Comparison of ENCODE assay signal across 9 cellular contexts in genomic region chr5:145825751-145826180, GRCh38. TPM values are rescaled to one million over a fixed set of nuclear protein-coding genes. Genes with fewer than 3 reads are reported as not detected.
DNase-seq lines count a peak whose midpoint lies in the region; ATAC-seq, FAIRE-seq and TF ChIP-seq lines count a peak whose summit lies in the region.
"Had no signal": no experiment of that assay in that cellular context is flagged by ENCODE, and none has a peak within 500 bp of the region (broad histone marks: within the 10 kb centered on the region; RNA-seq: fewer than 3 reads in every experiment).

No MANE protein-coding gene starts in this region.

- H3K27ac Mint-ChIP-seq in activated B cell treated with CpG ODN at 0.5 μM for 24 hours = no peak overlapping the region

- H4K20me1 ChIP-seq in HCT116 (ENCODE audit: insufficient read depth) = no peaks in the 10 kb centered on the region

- H3K4me3 ChIP-seq in HCT116 (replicated peaks in 1 of 2; ENCODE audit: low read depth in 1 of 2, low read length in 2 of 2) = no peak overlapping the region

- intact Hi-C loops in HCT116 (cut with micrococcal nuclease) = loop anchor here (2.0 to 5.0 kb wide), 4 partner anchors 125 to 1623 kb away; no protein-coding TSS in a partner anchor
- intact Hi-C loops in activated B cell treated with CpG ODN at 0.5 μM for 24 hours (cut with micrococcal nuclease) = loop anchor here (1.0 to 5.0 kb wide), 4 partner anchors 128 to 1622 kb away; no protein-coding TSS in a partner anchor

- CTCF ChIA-PET in HCT116 (lab: Charles Lee) = interaction anchor here (0.6 to 3.1 kb wide), 14 partner anchors 9 to 1622 kb away, joined by 3 to 18 read pairs (median 4); partner anchors contain the start of gene PRELID2
- CTCF ChIA-PET in activated B cell treated with CpG ODN at 0.5 μM for 24 hours (lab: Charles Lee) = interaction anchor here (0.9 to 2.6 kb wide), 9 partner anchors 9 to 1622 kb away, joined by 3 to 23 read pairs (median 3); partner anchors contain the start of gene PRELID2

- no peaks in the 10 kb centered on the region for H3K36me3 ChIP-seq in HCT116 (ENCODE audit: control insufficient read depth in 1 of 2, insufficient read depth in 2 of 2, low read length in 2 of 2)

- H3K4me2 ChIP-seq in HCT116 (ENCODE audit: low read length) = no peak overlapping the region

- H3K4me1 Mint-ChIP-seq in activated B cell treated with CpG ODN at 0.5 μM for 24 hours = no peaks in the 10 kb centered on the region

- H3K27ac ChIP-seq in HCT116 (ENCODE audit: low read depth, low read length) = no peak overlapping the region

- no TSS peak for BruUV-seq in HCT116 (replicated peaks; lab: Mats Ljungman, UMichigan)

- no peaks in the 10 kb centered on the region for H3K27me3 ChIP-seq in HCT116 (ENCODE audit: insufficient read depth, low read length)

- POLR2A ChIA-PET in HCT116 (lab: Charles Lee) = no interaction called here
- POLR2A ChIA-PET in activated B cell treated with CpG ODN at 0.5 μM for 24 hours (lab: Charles Lee) = no interaction called here

- peak; percentile 78 for ATAC-seq in HCT116
- peak; percentile 31 for ATAC-seq in activated B cell treated with CpG ODN at 0.5 μM for 24 hours (ENCODE audit: low read depth)
- ATAC-seq in HG03139 (IDR thresholded peaks at IDR 0.05; ENCODE audit: unreplicated experiment) = no peak

- no peak for TF ChIP-seq POLR2A in HCT116 (IDR thresholded peaks at IDR 0.05; ENCODE audit: borderline replicate concordance, extremely low read depth, insufficient read depth, insufficient read length)

- TF ChIP-seq CTCF in HCT116 (IDR thresholded peaks at IDR 0.05 in 2 of 3, conservative IDR thresholded peaks at IDR 0.05 in 1 of 3; ENCODE audit: borderline replicate concordance in 1 of 3, insufficient read depth in 1 of 3, low read depth in 2 of 3, low read length in 2 of 3) (peak; percentile 69 to 98 (median 89)), activated B cell treated with CpG ODN at 0.5 μM for 24 hours (IDR thresholded peaks at IDR 0.05) (peak; percentile 58)

- H3K79me2 ChIP-seq in HCT116 (ENCODE audit: insufficient read depth, low read length) = peaks cover 7% of the 10 kb centered on the region; the same call in 1 of the 2 replicates

- peaks cover 7 to 10% of the 10 kb centered on the region in 2 experiments for H3K4me1 ChIP-seq in HCT116 (ENCODE audit: control insufficient read depth in 1 of 2, insufficient read depth in 2 of 2, low read length in 2 of 2)

- no peaks in the 10 kb centered on the region for H3K9me3 Mint-ChIP-seq in activated B cell treated with CpG ODN at 0.5 μM for 24 hours

- no peak overlapping the region for H2AFZ ChIP-seq in HCT116 (ENCODE audit: low read depth, low read length, poor library complexity, severe bottlenecking)

- H3K36me3 Mint-ChIP-seq in activated B cell treated with CpG ODN at 0.5 μM for 24 hours (ENCODE audit: low read depth) = no peaks in the 10 kb centered on the region

- no peak overlapping the region for H3K9ac ChIP-seq in HCT116 (ENCODE audit: low read length)

- no peaks in the 10 kb centered on the region for H3K27me3 Mint-ChIP-seq in activated B cell treated with CpG ODN at 0.5 μM for 24 hours

- H3K9me3 ChIP-seq in HCT116 (ENCODE audit: control insufficient read depth in 1 of 2, insufficient read depth in 1 of 2, low read depth in 1 of 2, low read length in 2 of 2) = no peaks in the 10 kb centered on the region

- TF ChIP-seq RAD21 in HCT116 (IDR thresholded peaks at IDR 0.05; ENCODE audit: low read depth) = peak; percentile 73

- DNase-seq in NCI-H2081 (lab: John Stamatoyannopoulos, UW) (peak; percentile 44 to 47), NCI-H2081 treated with DMSO at 0.1 percent for 48 hours (lab: John Stamatoyannopoulos, UW) (no peak), HCT116 (ENCODE audit: low read depth, low spot score) (peak; percentile 39), NCI-H2029 treated with DMSO at 0.1 percent for 48 hours (lab: John Stamatoyannopoulos, UW) (peak; percentile 57), activated B cell treated with CpG ODN at 0.5 μM for 24 hours (no peak), iris pigment epithelial cell (ENCODE audit: low read depth) (peak; percentile 69), urothelium cell line (ENCODE audit: low spot score) (peak; percentile 40)

- FAIRE-seq in urothelium cell line (lab: Jason Lieb, UNC) = no peak

- RAD21 ChIA-PET in HCT116 (lab: Charles Lee; ENCODE audit: low non-redundant PET in 1 of 2, low total read pairs in 2 of 2, uncharacterized antibody in 2 of 2, unreplicated experiment in 2 of 2) = interaction anchor here in 1 of 2 experiments (1.4 kb wide), 1 partner anchor 129 kb away, joined by 3 read pairs; no protein-coding TSS in a partner anchor

- no peaks in the 10 kb centered on the region for H3K9me2 ChIP-seq in HCT116 (ENCODE audit: insufficient read depth)

- H3K4me3 Mint-ChIP-seq in activated B cell treated with CpG ODN at 0.5 μM for 24 hours = no peak overlapping the region

TF ChIP-seq in HCT116, 20 proteins besides CTCF, POLR2A, EP300 and RAD21:
- TF ChIP-seq YY1 (IDR thresholded peaks at IDR 0.05; ENCODE audit: extremely low read depth, insufficient replicate concordance, low read depth, low read length) (peak; percentile 47), CEBPB (IDR thresholded peaks at IDR 0.05; ENCODE audit: low read depth) (0 out of 2 replicates have a peak, but pooled peaks have one; percentile 27), ATF3 (IDR thresholded peaks at IDR 0.05) (no peak), EZH2 (IDR thresholded peaks at IDR 0.05) (no peak), TCF7L2 (IDR thresholded peaks at IDR 0.05; ENCODE audit: borderline replicate concordance, extremely low read depth, insufficient read depth, insufficient read length) (no peak), ELF1 (IDR thresholded peaks at IDR 0.05; ENCODE audit: borderline replicate concordance, low read depth) (no peak), CBX3 (IDR thresholded peaks at IDR 0.05; ENCODE audit: low read depth) (no peak), EZH2phosphoT487 (IDR thresholded peaks at IDR 0.05; ENCODE audit: borderline replicate concordance) (no peak)

RNA-seq across cellular contexts. Expression of gene PRELID2, which starts 9.4 kb away (rescaled TPM):
- total RNA-seq in HCT116 (2021; ENCODE audit: unreplicated experiment) (20.1 TPM), activated B cell treated with CpG ODN at 0.5 μM for 24 hours (2.6 and 3.3 TPM in 2 replicates)
- 9.0 and 12.7 TPM in 2 replicates for polyA plus RNA-seq in HCT116 (2012)

RNA-seq across cellular contexts. Expression of gene GRXCR2, which starts 47.0 kb away (rescaled TPM):
- not detected for total RNA-seq in HCT116 (2021; ENCODE audit: unreplicated experiment)
- polyA plus RNA-seq in HCT116 (2012) = not detected in 2 replicates
- total RNA-seq in activated B cell treated with CpG ODN at 0.5 μM for 24 hours = not detected in 2 replicates
- polyA plus RNA-seq: adipose tissue had no signal

Comparison
In these comparisons a context has a peak if more than half of its experiments do, and no peak if none do; other contexts are left out.
1. DNase-seq: peak in NCI-H2081 (2 of 2), HCT116 (single experiment), NCI-H2029 treated with DMSO at 0.1 percent for 48 hours (single experiment), iris pigment epithelial cell (single experiment) and urothelium cell line (single experiment); none in NCI-H2081 treated with DMSO at 0.1 percent for 48 hours (single experiment) and activated B cell treated with CpG ODN at 0.5 μM for 24 hours (single experiment).